ENCODE assay signal across 11 cellular contexts in the genomic region with DNA sequence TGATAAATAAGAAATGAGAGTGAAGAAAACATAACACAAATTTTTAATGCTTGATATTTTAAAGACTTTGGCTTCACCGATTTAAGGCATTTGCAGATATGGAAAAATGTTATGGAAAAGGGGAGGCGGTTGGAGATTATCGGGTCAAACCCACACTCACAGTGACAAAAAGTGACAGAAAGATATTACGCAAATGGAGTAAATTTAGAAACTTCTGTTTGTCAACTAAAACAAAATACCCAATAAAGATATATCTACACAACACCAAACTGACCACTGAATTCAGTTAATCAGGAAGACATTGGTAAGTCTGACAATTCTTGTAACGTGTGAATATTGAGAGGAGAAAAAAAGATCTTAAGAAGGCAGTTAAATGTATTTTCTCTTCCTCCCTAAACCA. TPM values are rescaled to one million over a fixed set of nuclear protein-coding genes. Genes with fewer than 3 reads are reported as not detected.
DNase-seq lines count a peak whose midpoint lies in the region; ATAC-seq, FAIRE-seq and TF ChIP-seq lines count a peak whose summit lies in the region.
"Had no signal": no experiment of that assay in that cellular context is flagged by ENCODE, and none has a peak within 500 bp of the region (broad histone marks: within the 10 kb centered on the region; RNA-seq: fewer than 3 reads in every experiment).

No MANE protein-coding gene starts in this region.

- intact Hi-C loops in HepG2 (cut with micrococcal nuclease; ENCODE audit: unreplicated experiment) (loop anchor here (2.0 to 10.0 kb wide), 3 partner anchors 14 to 238 kb away; a partner anchor contains a TSS), right lobe of liver (cut with DNase I) (no loop called here), aorta (cut with DNase I) (loop anchor here (5.0 to 10.0 kb wide), 7 partner anchors 48 to 508 kb away; a partner anchor contains a TSS)

- TF ChIP-seq EP300 in HepG2 (IDR thresholded peaks at IDR 0.05; ENCODE audit: low read depth in 2 of 2, low read length in 2 of 2) (no peak), HepG2 (CRISPR knock-in tag; IDR thresholded peaks at IDR 0.05; ENCODE audit: borderline replicate concordance) (no peak)

- H3K9ac ChIP-seq in HepG2 (ENCODE audit: insufficient read depth, low read depth, low read length) (peak overlapping the region; percentile 89), astrocyte (ENCODE audit: low read length) (peak overlapping the region; percentile 99)

- TF ChIP-seq RAD21 in HepG2 (CRISPR knock-in tag; IDR thresholded peaks at IDR 0.05) = no peak

- TF ChIP-seq CTCF in HepG2 (CRISPR knock-in tag; IDR thresholded peaks at IDR 0.05) = no peak
- no peak for TF ChIP-seq CTCF in right lobe of liver (IDR thresholded peaks at IDR 0.05)
- TF ChIP-seq CTCF in astrocyte (IDR thresholded peaks at IDR 0.05; ENCODE audit: insufficient read depth, low read depth, low read length) = no peak

- H2AFZ ChIP-seq in HepG2 (ENCODE audit: low read length) (no peak overlapping the region), astrocyte (ENCODE audit: low read depth, low read length) (no peak overlapping the region)

- H3K36me3 ChIP-seq in HepG2 (replicated peaks in 1 of 2; ENCODE audit: control insufficient read depth in 1 of 2, insufficient read depth in 2 of 2, low read length in 2 of 2) (no peaks in the 10 kb centered on the region; a peak in 1 of 5 replicates), right lobe of liver (no peaks in the 10 kb centered on the region), astrocyte (ENCODE audit: insufficient read depth, low read length) (no peaks in the 10 kb centered on the region), aorta (ENCODE audit: control insufficient read depth in 1 of 2, insufficient read depth in 2 of 2, low read length in 1 of 2) (no peaks in the 10 kb centered on the region)

- 29% methylated on average over 5 of the region's 5 CpGs for WGBS in HepG2 (ENCODE audit: low lambda C conversion rate)
- WGBS in right lobe of liver (ENCODE audit: insufficient coverage, low coverage, low lambda C conversion rate, missing lambda C conversion rate) = 16% methylated on average over 5 of the region's 5 CpGs
- 1 to 4% methylated on average over 5 of the region's 5 CpGs for WGBS in aorta, 2 donors

- H3K27me3 Mint-ChIP-seq in astrocyte (ENCODE audit: low read depth, unreplicated experiment) (no peaks in the 10 kb centered on the region), memory B cell (no peaks in the 10 kb centered on the region)

- peak; percentile 54 for FAIRE-seq in HepG2 (lab: Jason Lieb, UNC)
- FAIRE-seq in astrocyte (lab: Jason Lieb, UNC) = no peak
- FAIRE-seq: bronchial epithelial cell had no signal

- H3K36me3 Mint-ChIP-seq in astrocyte (ENCODE audit: low read depth, unreplicated experiment) (peaks cover 3% of the 10 kb centered on the region), memory B cell (peaks cover 5% of the 10 kb centered on the region)

- peaks cover 28% of the 10 kb centered on the region for H3K4me1 ChIP-seq in HepG2 (ENCODE audit: insufficient read depth, low read length)
- H3K4me1 ChIP-seq in right lobe of liver = peaks cover 0 to 6% (median 0%) of the 10 kb centered on the region in 4 donors
- H3K4me1 ChIP-seq in astrocyte (ENCODE audit: insufficient read depth, low read length) = peaks cover 11% of the 10 kb centered on the region
- no peaks in the 10 kb centered on the region for H3K4me1 ChIP-seq in aorta (ENCODE audit: control insufficient read depth in 1 of 2, insufficient read depth in 2 of 2, low read length in 2 of 2)

- CTCF ChIA-PET in HepG2 (lab: Yijun Ruan, JAX; ENCODE audit: low intra/inter-chr PET ratio, low total read pairs) = no interaction called here

- no peak for ATAC-seq in HepG2
- no peak for ATAC-seq in right lobe of liver
- ATAC-seq in memory B cell (ENCODE audit: low read depth) = no peak
- no peak for ATAC-seq in aorta (ENCODE audit: low FRiP score)
- no peak for ATAC-seq in GM21737 (IDR thresholded peaks at IDR 0.05; ENCODE audit: unreplicated experiment)

- peak overlapping the region; percentile 100 for H3K4me3 Mint-ChIP-seq in astrocyte (ENCODE audit: unreplicated experiment)
- peak overlapping the region; percentile 59 for H3K4me3 Mint-ChIP-seq in memory B cell

- H3K9me3 ChIP-seq in HepG2 (ENCODE audit: low read length) (no peaks in the 10 kb centered on the region), right lobe of liver (no peaks in the 10 kb centered on the region), astrocyte (ENCODE audit: insufficient read depth, low read depth, low read length) (no peaks in the 10 kb centered on the region), aorta (ENCODE audit: control insufficient read depth, low read length) (no peaks in the 10 kb centered on the region)

- H3K4me1 Mint-ChIP-seq in astrocyte (ENCODE audit: low read depth, unreplicated experiment) = peaks cover 22% of the 10 kb centered on the region
- peaks cover 46% of the 10 kb centered on the region for H3K4me1 Mint-ChIP-seq in memory B cell

- H3K4me3 ChIP-seq in HepG2 (replicated peaks in 1 of 3; ENCODE audit: insufficient read depth in 1 of 3, low read depth in 2 of 3, low read length in 3 of 3) (peak overlapping the region; percentile 40 to 98 (median 74); a peak in 5 of 6 replicates), right lobe of liver (no peak overlapping the region), astrocyte (ENCODE audit: insufficient read depth, low read depth, low read length) (peak overlapping the region; percentile 99), aorta (ENCODE audit: low read length in 2 of 2) (peak overlapping the region; percentile 73 to 79)

- no peaks in the 10 kb centered on the region; a peak in 1 of 5 replicates for H3K27me3 ChIP-seq in HepG2 (ENCODE audit: control insufficient read depth in 1 of 2, insufficient read depth in 2 of 2, low read length in 2 of 2)
- no peaks in the 10 kb centered on the region for H3K27me3 ChIP-seq in right lobe of liver
- H3K27me3 ChIP-seq in astrocyte (ENCODE audit: insufficient read depth, low read length) = no peaks in the 10 kb centered on the region
- H3K27me3 ChIP-seq in aorta (ENCODE audit: control insufficient read depth in 1 of 2, insufficient read depth in 2 of 2, low read length in 1 of 2) = no peaks in the 10 kb centered on the region

- no TSS peak for BruUV-seq in HepG2 (replicated peaks; lab: Mats Ljungman, UMichigan)

- H4K20me1 ChIP-seq in HepG2 (ENCODE audit: insufficient read depth, low read length) = peaks cover 17% of the 10 kb centered on the region
- peaks cover 59% of the 10 kb centered on the region for H4K20me1 ChIP-seq in astrocyte (ENCODE audit: insufficient read depth, low read length)

- H3K27ac ChIP-seq in HepG2 (ENCODE audit: extremely low read length, insufficient read depth, low read length) (no peak overlapping the region), right lobe of liver (no peak overlapping the region), astrocyte (ENCODE audit: low read depth, low read length) (peak overlapping the region; percentile 21), aorta (ENCODE audit: low read depth in 1 of 2, low read length in 2 of 2) (no peak overlapping the region)

- H3K27ac Mint-ChIP-seq in astrocyte (ENCODE audit: unreplicated experiment) (no peak overlapping the region), memory B cell (peak overlapping the region; percentile 24)

- H3K9me3 Mint-ChIP-seq in astrocyte (ENCODE audit: unreplicated experiment) = no peaks in the 10 kb centered on the region
- H3K9me3 Mint-ChIP-seq in memory B cell = no peaks in the 10 kb centered on the region

- POLR2A ChIA-PET in HepG2 (lab: Yijun Ruan, JAX) = no interaction called here

- DNase-seq in HepG2 (ENCODE audit: low spot score) (no peak), right lobe of liver (no peak), astrocyte (ENCODE audit: low read depth) (no peak), memory B cell (ENCODE audit: low spot score in 2 of 2) (no peak), aorta (no peak), NCI-H2171 treated with DMSO at 0.1 percent for 48 hours (lab: John Stamatoyannopoulos, UW) (no peak)
- no peak for DNase-seq in activated naive CD4-positive, alpha-beta T cell treated with anti-CD3 and anti-CD28 coated beads, Interleukin-2, amount 50 U/mL, for 16 hours
- DNase-seq: NCI-H774; stimulated activated CD4-positive, alpha-beta T cell treated with anti-CD3 and anti-CD28 coated beads, Interleukin-2, amount 100 ng/mL, for 24 hours had no signal

- TF ChIP-seq POLR2A in HepG2 (IDR thresholded peaks at IDR 0.05; ENCODE audit: insufficient read depth in 1 of 2, low read depth in 2 of 2, low read length in 2 of 2) (no peak), right lobe of liver (IDR thresholded peaks at IDR 0.05) (no peak)

- H3K4me2 ChIP-seq in HepG2 (ENCODE audit: low read depth, low read length) (peak overlapping the region; percentile 76), astrocyte (ENCODE audit: low read length) (peak overlapping the region; percentile 82)

- H3K79me2 ChIP-seq in HepG2 (ENCODE audit: insufficient read depth, low read length) (peaks cover 76% of the 10 kb centered on the region), astrocyte (ENCODE audit: insufficient read depth, low read length) (peaks cover 91% of the 10 kb centered on the region)

- in situ Hi-C loops in HepG2 (cut with HindIII; ENCODE audit: extremely low pct_ligation_motif_present, low pct_unique_long_range_greater_than_20kb) = no loop called here

RNA-seq across cellular contexts. Expression of a gene that starts 2.5 kb away (rescaled TPM):
- 38.1 and 50.0 TPM in 2 replicates for total RNA-seq in HepG2 (2016; rRNA removed; fragmentation: Illumina TruSeq; extraction: Trizol)
- 9.5 and 9.7 TPM in 2 replicates for total RNA-seq in HepG2 (2016; cell fraction: cytosol; rRNA removed; fragmentation: Illumina TruSeq; extraction: Trizol; ENCODE audit: low read depth)
- total RNA-seq in HepG2 (2016; cell fraction: insoluble cytoplasmic fraction; rRNA removed; fragmentation: Illumina TruSeq; extraction: Trizol) = 34.3 and 46.1 TPM in 2 replicates
- total RNA-seq in HepG2 (2016; cell fraction: membrane; rRNA removed; fragmentation: Illumina TruSeq; extraction: Trizol) = 9.0 and 11.0 TPM in 2 replicates
- 71.8 and 85.6 TPM in 2 replicates for total RNA-seq in HepG2 (2016; cell fraction: nucleus; rRNA removed; fragmentation: Illumina TruSeq; extraction: Trizol)
- 15.2 and 23.8 TPM in 2 replicates for polyA plus RNA-seq in HepG2 (2011; rRNA removed)
- polyA plus RNA-seq in HepG2 (2011; cell fraction: cytosol; rRNA removed) = 5.3 and 7.6 TPM in 2 replicates
- polyA plus RNA-seq in HepG2 (2011; cell fraction: nucleus; rRNA removed) = 20.0 and 20.9 TPM in 2 replicates
- 14.8 and 21.7 TPM in 2 replicates for polyA plus RNA-seq in HepG2 (2012)
- 0.25 and 0.49 TPM in 2 replicates for polyA plus RNA-seq in HepG2 (2016; cell fraction: cytosol; fragmentation: Illumina TruSeq; extraction: Trizol; ENCODE audit: low read depth)
- 13.4 and 14.7 TPM in 2 replicates for polyA plus RNA-seq in HepG2 (2016; cell fraction: insoluble cytoplasmic fraction; fragmentation: Illumina TruSeq; extraction: Trizol; ENCODE audit: low read depth)
- polyA plus RNA-seq in HepG2 (2016; cell fraction: membrane; fragmentation: Illumina TruSeq; extraction: Trizol; ENCODE audit: low read depth) = 1.1 and 1.3 TPM in 2 replicates
- 32.1 and 35.6 TPM in 2 replicates for polyA plus RNA-seq in HepG2 (2016; cell fraction: nucleus; fragmentation: Illumina TruSeq; extraction: Trizol; ENCODE audit: insufficient read depth, low read depth)
- 46.9 and 51.1 TPM in 2 replicates for polyA minus RNA-seq in HepG2 (2011; rRNA and poly(A)+ RNA removed; ENCODE audit: low replicate concordance)
- polyA minus RNA-seq in HepG2 (2011; cell fraction: cytosol; rRNA and poly(A)+ RNA removed) = 32.1 and 37.0 TPM in 2 replicates
- 148 and 194 TPM in 2 replicates for polyA minus RNA-seq in HepG2 (2011; cell fraction: nucleus; rRNA and poly(A)+ RNA removed)
- 10 to 100 TPM; 13.1 to 21.0 (median 19.2) TPM for total RNA-seq in right lobe of liver
- total RNA-seq in astrocyte = 113 and 115 TPM in 2 replicates
- total RNA-seq in aorta = 100 to 1,000 TPM; 194 to 287 TPM
- polyA plus RNA-seq in aorta = 100 to 1,000 TPM in 1 of 2 donors, 10 to 100 TPM in 1; 24.8 to 274 TPM

Comparison
In these comparisons a context has a peak if more than half of its experiments do, and no peak if none do; other contexts are left out.
1. H3K4me3 ChIP-seq: peak in HepG2 (3 of 3), astrocyte (single experiment) and aorta (2 of 2); none in right lobe of liver (0 of 3).
2. intact Hi-C loops: an anchor here in HepG2 (2.0 to 10.0 kb wide) and aorta (5.0 to 10.0 kb wide); none called in right lobe of liver.